7 cellular contexts compared by ENCODE assay signal in the genomic region with DNA sequence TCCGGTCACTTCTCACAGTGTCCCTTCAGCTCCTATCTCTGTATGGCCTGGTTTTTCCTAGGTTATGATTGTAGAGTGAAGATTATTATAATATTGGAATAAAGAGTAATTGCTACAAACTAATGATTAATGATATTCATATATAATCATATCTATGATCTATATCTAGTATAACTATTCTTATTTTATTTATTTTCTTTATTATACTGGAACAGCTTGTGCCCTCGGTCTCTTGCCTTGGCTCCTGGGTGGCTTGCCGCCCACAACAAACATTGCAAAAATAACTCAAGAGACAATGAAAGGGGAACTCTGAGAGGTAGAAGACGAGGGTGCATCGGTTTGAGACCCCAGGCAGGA. TPM values are rescaled to one million over a fixed set of nuclear protein-coding genes. Genes with fewer than 3 reads are reported as not detected.
DNase-seq lines count a peak whose midpoint lies in the region; ATAC-seq and TF ChIP-seq lines count a peak whose summit lies in the region.
"Not testable (repeated sequence)": the region's sequence is repeated elsewhere in the genome, so short reads cannot be mapped to it uniquely, and the experiment has no call there.

No MANE protein-coding gene starts in this region.

- not testable (repeated sequence) for H4K20me1 ChIP-seq in DOHH2 (ENCODE audit: control insufficient read depth, insufficient read depth, low read depth, low read length); OCI-LY7 (ENCODE audit: insufficient read depth, low read length); smooth muscle cell (ENCODE audit: low read depth)

- not testable (repeated sequence) for H3K27ac ChIP-seq in DOHH2 (ENCODE audit: low read depth, low read length); OCI-LY7 (ENCODE audit: low read depth, low read length, poor library complexity, severe bottlenecking); brain microvascular endothelial cell; smooth muscle cell (ENCODE audit: low read depth)
- H3K27ac ChIP-seq in gastroesophageal sphincter: peak overlapping the region; percentile 91 to 98 (median 96)

- BruUV-seq in OCI-LY7 (replicated peaks; lab: Mats Ljungman, UMichigan): not testable (repeated sequence)

- in situ Hi-C loops in brain microvascular endothelial cell (cut with HindIII; ENCODE audit: low pct_ligation_motif_present, low sequenced_read_pairs): not testable (repeated sequence)

- not testable (repeated sequence) for ATAC-seq in activated CD8-positive, alpha-beta memory T cell treated with anti-CD3 and anti-CD28 coated beads, Interleukin-2, amount 10 ng/mL, durations not matched to agents 7 days and 5 days; gastroesophageal sphincter; natural killer cell

- not testable (repeated sequence) for H3K27me3 Mint-ChIP-seq in activated CD8-positive, alpha-beta memory T cell treated with anti-CD3 and anti-CD28 coated beads, Interleukin-2, amount 10 ng/mL, durations not matched to agents 7 days and 5 days; natural killer cell (ENCODE audit: low read depth in 2 of 2)

- peak overlapping the region; percentile 97 for H3K9ac ChIP-seq in smooth muscle cell (ENCODE audit: low read depth)

- not testable (repeated sequence) for H3K79me2 ChIP-seq in DOHH2 (ENCODE audit: control insufficient read depth, low read length); OCI-LY7 (ENCODE audit: insufficient read depth, low read depth, low read length); smooth muscle cell (ENCODE audit: low read depth)

- H3K4me3 ChIP-seq in DOHH2 (ENCODE audit: low read length): peak overlapping the region; percentile 82; the same call in 1 of the 2 replicates
- peak overlapping the region; percentile 72 for H3K4me3 ChIP-seq in OCI-LY7 (ENCODE audit: low read depth, low read length, poor library complexity, severe bottlenecking)
- H3K4me3 ChIP-seq in brain microvascular endothelial cell (ENCODE audit: low read depth, low read length): peak overlapping the region; percentile 68
- H3K4me3 ChIP-seq in gastroesophageal sphincter: peak overlapping the region; percentile 75 to 91
- H3K4me3 ChIP-seq in smooth muscle cell: peak overlapping the region; percentile 95

- H3K36me3 Mint-ChIP-seq in activated CD8-positive, alpha-beta memory T cell treated with anti-CD3 and anti-CD28 coated beads, Interleukin-2, amount 10 ng/mL, durations not matched to agents 7 days and 5 days; natural killer cell: not testable (repeated sequence)

- intact Hi-C loops in OCI-LY7 (cut with micrococcal nuclease; ENCODE audit: unreplicated experiment); natural killer cell (cut with micrococcal nuclease): not testable (repeated sequence)

- H3K36me3 ChIP-seq in DOHH2 (ENCODE audit: control insufficient read depth, low read length); OCI-LY7 (ENCODE audit: insufficient read depth, low read length); brain microvascular endothelial cell (replicated peaks); gastroesophageal sphincter; smooth muscle cell (ENCODE audit: low read depth): not testable (repeated sequence)

- WGBS in gastroesophageal sphincter (ENCODE audit: low coverage in 1 of 2), 2 donors: 54 to 58% methylated on average over 3 of the region's 5 CpGs
- 69% methylated on average over 5 of the region's 5 CpGs for WGBS in smooth muscle cell (ENCODE audit: low lambda C conversion rate)

- not testable (repeated sequence) for H3K9me2 ChIP-seq in DOHH2 (replicated peaks; ENCODE audit: control insufficient read depth, low read length); OCI-LY7 (ENCODE audit: insufficient read depth, low read length)

- H3K4me1 Mint-ChIP-seq in activated CD8-positive, alpha-beta memory T cell treated with anti-CD3 and anti-CD28 coated beads, Interleukin-2, amount 10 ng/mL, durations not matched to agents 7 days and 5 days: peaks cover 38% of the 10 kb centered on the region
- peaks cover 21 to 24% of the 10 kb centered on the region in 2 donors for H3K4me1 Mint-ChIP-seq in natural killer cell

- H3K4me1 ChIP-seq in DOHH2 (ENCODE audit: control insufficient read depth, low read length); OCI-LY7 (ENCODE audit: insufficient read depth, low read length, poor library complexity, severe bottlenecking); gastroesophageal sphincter; smooth muscle cell (ENCODE audit: low read depth): not testable (repeated sequence)

- not testable (repeated sequence) for H2AFZ ChIP-seq in OCI-LY7 (ENCODE audit: low read length); smooth muscle cell (ENCODE audit: low read depth)

- not testable (repeated sequence) for H3K27me3 ChIP-seq in DOHH2 (ENCODE audit: control insufficient read depth, low read length); brain microvascular endothelial cell (replicated peaks); gastroesophageal sphincter; smooth muscle cell (ENCODE audit: low read depth)

- peak overlapping the region; percentile 96 for H3K4me3 Mint-ChIP-seq in activated CD8-positive, alpha-beta memory T cell treated with anti-CD3 and anti-CD28 coated beads, Interleukin-2, amount 10 ng/mL, durations not matched to agents 7 days and 5 days
- H3K4me3 Mint-ChIP-seq in natural killer cell: peak overlapping the region; percentile 94

- peak overlapping the region; percentile 100 for H3K27ac Mint-ChIP-seq in activated CD8-positive, alpha-beta memory T cell treated with anti-CD3 and anti-CD28 coated beads, Interleukin-2, amount 10 ng/mL, durations not matched to agents 7 days and 5 days
- peak overlapping the region; percentile 95 to 100 for H3K27ac Mint-ChIP-seq in natural killer cell

- not testable (repeated sequence) for H3K9me3 Mint-ChIP-seq in activated CD8-positive, alpha-beta memory T cell treated with anti-CD3 and anti-CD28 coated beads, Interleukin-2, amount 10 ng/mL, durations not matched to agents 7 days and 5 days (ENCODE audit: low read depth); natural killer cell

- not testable (repeated sequence) for H3K9me3 ChIP-seq in DOHH2 (ENCODE audit: control insufficient read depth, insufficient read depth, low read length); OCI-LY7 (ENCODE audit: low read length); gastroesophageal sphincter; smooth muscle cell (replicated peaks; ENCODE audit: low read depth)

- DNase-seq in OCI-LY7 (ENCODE audit: low spot score); activated CD8-positive, alpha-beta memory T cell treated with anti-CD3 and anti-CD28 coated beads, Interleukin-2, amount 10 ng/mL, durations not matched to agents 7 days and 5 days; brain microvascular endothelial cell; natural killer cell; smooth muscle cell (lab: John Stamatoyannopoulos, UW; ENCODE audit: unreplicated experiment): not testable (repeated sequence)

- not testable (repeated sequence) for H3F3A ChIP-seq in DOHH2 (ENCODE audit: control insufficient read depth, insufficient read depth); smooth muscle cell (ENCODE audit: low read depth)

- H3K4me2 ChIP-seq in DOHH2 (ENCODE audit: low read length); OCI-LY7 (ENCODE audit: low read length); smooth muscle cell: not testable (repeated sequence)

- CTCF ChIA-PET in OCI-LY7 (lab: Charles Lee; ENCODE audit: unreplicated experiment): not testable (repeated sequence)
- CTCF ChIA-PET in activated CD8-positive, alpha-beta memory T cell treated with anti-CD3 and anti-CD28 coated beads, Interleukin-2, amount 10 ng/mL, durations not matched to agents 7 days and 5 days (lab: Charles Lee): interaction anchor here (1.5 kb wide), 1 partner anchor 122 kb away, joined by 7 read pairs; a partner anchor contains a TSS

- TF ChIP-seq CTCF in DOHH2 (IDR thresholded peaks at IDR 0.05; ENCODE audit: low read depth, low read length, poor library complexity, severe bottlenecking); brain microvascular endothelial cell (IDR thresholded peaks at IDR 0.05; ENCODE audit: low read depth, low read length, missing control alignments); gastroesophageal sphincter (IDR thresholded peaks at IDR 0.05); smooth muscle cell (IDR thresholded peaks at IDR 0.05; ENCODE audit: borderline replicate concordance, insufficient read depth, poor library complexity, severe bottlenecking): not testable (repeated sequence)
- TF ChIP-seq CTCF in OCI-LY7 (conservative IDR thresholded peaks at IDR 0.05; ENCODE audit: low read length): peak; percentile 52; the same call in 1 of the 2 replicates
- TF ChIP-seq CTCF in natural killer cell (IDR thresholded peaks at IDR 0.05): peak; percentile 67

- TF ChIP-seq EP300 in gastroesophageal sphincter (IDR thresholded peaks at IDR 0.05): not testable (repeated sequence)

- POLR2A ChIA-PET in OCI-LY7 (lab: Charles Lee): not testable (repeated sequence)

- TF ChIP-seq POLR2A in gastroesophageal sphincter (IDR thresholded peaks at IDR 0.05): not testable (repeated sequence)

RNA-seq across cellular contexts. Expression of a gene that starts 48.6 kb away (rescaled TPM):
- 9.8 and 16.3 TPM in 2 replicates for total RNA-seq in OCI-LY7 (2014; rRNA removed; shearing (Covaris generic))
- total RNA-seq in OCI-LY7 (2022) (29.1 and 33.7 TPM in 2 replicates), gastroesophageal sphincter (10 to 100 TPM; 22.9 to 31.1 (median 24.3) TPM), natural killer cell (10 to 100 TPM; 14.2 to 20.1 (median 16.3) TPM), smooth muscle cell (4.8 and 5.3 TPM in 2 replicates)
- 10 to 100 TPM; 79.1 to 79.4 TPM for total RNA-seq in activated CD8-positive, alpha-beta memory T cell treated with anti-CD3 and anti-CD28 coated beads, Interleukin-2, amount 10 ng/mL, durations not matched to agents 7 days and 5 days
- polyA plus RNA-seq in smooth muscle cell: 2.2 and 4.2 TPM in 2 replicates
